Comparison of ENCODE assay signal across 31 cellular contexts in genomic region chr4:16021804-16022560, GRCh38. TPM values are rescaled to one million over a fixed set of nuclear protein-coding genes. Genes with fewer than 3 reads are reported as not detected.
"Had no signal": no experiment of that assay in that cellular context is flagged by ENCODE, and none has a peak within 500 bp of the region (broad histone marks: within the 10 kb centered on the region; RNA-seq: fewer than 3 reads in every experiment).

No MANE protein-coding gene starts in this region.

- H3K27me3 Mint-ChIP-seq: progenitor cell of endocrine pancreas had no signal

- H3K27me3 ChIP-seq: dorsolateral prefrontal cortex, gastrocnemius medialis, left lung, neutrophil, pancreas, sigmoid colon, tibial nerve, upper lobe of left lung had no signal

- H3K27ac Mint-ChIP-seq: naive thymus-derived CD8-positive, alpha-beta T cell; progenitor cell of endocrine pancreas; stimulated activated effector memory CD8-positive, alpha-beta T cell treated with anti-CD3 and anti-CD28 coated beads, Interleukin-12 subunit alpha, Interleukin-12 subunit beta, amount 100 ng/mL, for 72 hours had no signal

- H3K36me3 Mint-ChIP-seq: naive thymus-derived CD8-positive, alpha-beta T cell; stimulated activated effector memory CD8-positive, alpha-beta T cell treated with anti-CD3 and anti-CD28 coated beads, Interleukin-12 subunit alpha, Interleukin-12 subunit beta, amount 100 ng/mL, for 72 hours had no signal

- H3K4me3 Mint-ChIP-seq: naive thymus-derived CD8-positive, alpha-beta T cell; neural crest cell; stimulated activated effector memory CD8-positive, alpha-beta T cell treated with anti-CD3 and anti-CD28 coated beads, Interleukin-12 subunit alpha, Interleukin-12 subunit beta, amount 100 ng/mL, for 72 hours had no signal

- DNase-seq: central memory CD4-positive, alpha-beta T cell; dorsolateral prefrontal cortex; effector CD4-positive, alpha-beta T cell; foreskin fibroblast; gastrocnemius medialis; head of caudate nucleus; hippocampal formation; left cardiac atrium; left lung; lower lobe of right lung; naive thymus-derived CD8-positive, alpha-beta T cell; pancreas; sigmoid colon; stimulated activated CD4-positive, alpha-beta T cell treated with anti-CD3 and anti-CD28 coated beads, Interleukin-2, amount 100 ng/mL, for 24 hours; stimulated activated CD4-positive, alpha-beta T cell treated with anti-CD3 and anti-CD28 coated beads, Interleukin-4, amount 100 ng/mL, for 24 hours; stimulated activated naive CD4-positive, alpha-beta T cell treated with Interleukin-2 at 50 U/mL for 16 hours; substantia nigra; upper lobe of left lung had no signal

- H3K4me1 Mint-ChIP-seq: naive thymus-derived CD8-positive, alpha-beta T cell; neural crest cell had no signal

- H3K9me3 Mint-ChIP-seq: naive thymus-derived CD8-positive, alpha-beta T cell; neural crest cell; stimulated activated effector memory CD8-positive, alpha-beta T cell treated with anti-CD3 and anti-CD28 coated beads, Interleukin-12 subunit alpha, Interleukin-12 subunit beta, amount 100 ng/mL, for 72 hours had no signal

- H3K36me3 ChIP-seq: gastrocnemius medialis, left lung, lower lobe of right lung, neutrophil, pancreas, sigmoid colon, thoracic aorta, tibial nerve, upper lobe of left lung had no signal

- ATAC-seq: esophagus mucosa; gastrocnemius medialis; left lung; lower lobe of right lung; naive thymus-derived CD8-positive, alpha-beta T cell; pancreas; stimulated activated effector memory CD8-positive, alpha-beta T cell treated with anti-CD3 and anti-CD28 coated beads, Interleukin-12 subunit alpha, Interleukin-12 subunit beta, amount 100 ng/mL, for 72 hours had no signal

- H3K27ac ChIP-seq: dorsolateral prefrontal cortex, epithelial cell of prostate, left lung, lower lobe of right lung, neutrophil, pancreas, sigmoid colon, thoracic aorta, upper lobe of left lung had no signal

- H3K9me3 ChIP-seq: gastrocnemius medialis, left lung, lower lobe of right lung, neutrophil, pancreas, sigmoid colon, thoracic aorta, tibial nerve, upper lobe of left lung had no signal

- H3K4me1 ChIP-seq: pancreas, sigmoid colon had no signal

- H3K4me3 ChIP-seq: dorsolateral prefrontal cortex, gastrocnemius medialis, left lung, lower lobe of right lung, pancreas, sigmoid colon, thoracic aorta, tibial nerve, upper lobe of left lung had no signal

RNA-seq across cellular contexts. Expression of gene FGFBP2, which starts 59.0 kb away (rescaled TPM):
- total RNA-seq: cerebellum, esophagus mucosa, glomerular endothelial cell, kidney epithelial cell, progenitor cell of endocrine pancreas, renal cortical epithelial cell, skeletal muscle tissue, thoracic aorta had no signal
